1 cellular context compared by ENCODE assay signal in the genomic region with DNA sequence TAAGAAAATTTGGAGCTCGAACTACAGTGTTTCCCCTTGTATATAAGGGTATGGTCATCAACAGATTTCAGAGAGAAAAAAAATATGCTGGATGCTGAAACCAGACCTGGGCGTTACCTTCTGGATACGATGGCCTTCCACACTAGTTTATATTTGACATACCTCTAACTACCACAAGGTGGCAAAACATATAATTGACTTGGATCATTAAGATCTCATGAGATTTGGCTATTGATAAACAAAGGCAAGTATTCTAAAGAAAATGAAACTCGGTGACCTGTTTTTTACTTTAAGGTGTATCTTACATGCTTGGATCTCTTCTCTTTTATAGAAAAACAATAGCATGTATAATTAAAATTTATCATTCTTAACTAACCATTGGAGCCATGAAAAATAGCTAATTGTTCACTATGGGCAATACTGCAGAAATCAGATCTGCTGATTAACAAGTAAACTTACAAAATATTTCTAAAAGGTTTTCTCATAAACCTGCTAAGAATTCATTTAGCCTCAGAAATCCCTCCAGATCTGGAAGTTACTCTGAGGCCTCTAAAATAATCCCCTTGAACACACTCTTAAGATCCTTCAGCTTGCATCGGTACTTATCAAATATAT.
TF ChIP-seq lines count a peak whose summit lies in the region.

No MANE protein-coding gene starts in this region.

TF ChIP-seq in HCT116, 20 proteins besides CTCF, POLR2A, EP300 and RAD21 (continued from another document):
- no peak for TF ChIP-seq FOSL1 (IDR thresholded peaks at IDR 0.05; ENCODE audit: low read depth)
- no peak for TF ChIP-seq CEBPB (IDR thresholded peaks at IDR 0.05; ENCODE audit: low read depth)
- TF ChIP-seq TCF7L2 (IDR thresholded peaks at IDR 0.05; ENCODE audit: borderline replicate concordance, extremely low read depth, insufficient read depth, insufficient read length): no peak
- TF ChIP-seq MAX (IDR thresholded peaks at IDR 0.05): no peak
- TF ChIP-seq ELF1 (IDR thresholded peaks at IDR 0.05; ENCODE audit: borderline replicate concordance, low read depth): no peak
- no peak for TF ChIP-seq CBX3 (IDR thresholded peaks at IDR 0.05; ENCODE audit: low read depth)
- TF ChIP-seq SP1 (IDR thresholded peaks at IDR 0.05; ENCODE audit: low read depth): no peak
- no peak for TF ChIP-seq SRF (IDR thresholded peaks at IDR 0.05; ENCODE audit: low read depth)
- no peak for TF ChIP-seq ZNF274 (IDR thresholded peaks at IDR 0.05; ENCODE audit: low read depth, low read length)
- no peak for TF ChIP-seq SIN3A (IDR thresholded peaks at IDR 0.05; ENCODE audit: low read depth)
- no peak for TF ChIP-seq EZH2phosphoT487 (IDR thresholded peaks at IDR 0.05; ENCODE audit: borderline replicate concordance)
- TF ChIP-seq POLR2AphosphoS5 (IDR thresholded peaks at IDR 0.05; ENCODE audit: low read depth, low read length): no peak
